17 cellular contexts compared by ENCODE assay signal in the genomic region with DNA sequence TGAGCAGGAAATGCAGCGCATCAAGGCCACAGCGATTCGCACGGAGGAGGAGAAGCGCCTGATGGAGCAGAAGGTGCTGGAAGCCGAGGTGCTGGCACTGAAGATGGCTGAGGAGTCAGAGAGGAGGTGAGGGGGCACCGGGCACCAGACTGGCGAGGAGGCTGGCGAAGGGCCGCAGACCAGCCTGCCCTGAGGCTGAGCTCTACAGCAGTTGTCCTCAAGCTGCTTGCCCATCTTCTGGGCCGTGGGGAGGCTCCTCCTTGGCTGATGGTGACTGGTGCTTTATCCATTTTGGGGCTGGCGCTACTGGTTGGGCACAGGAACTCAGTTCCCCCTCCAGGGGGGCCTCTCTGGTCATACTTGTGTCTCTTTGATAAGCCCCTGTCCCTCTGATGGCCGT. TPM values are rescaled to one million over a fixed set of nuclear protein-coding genes. Genes with fewer than 3 reads are reported as not detected.
DNase-seq lines count a peak whose midpoint lies in the region; TF ChIP-seq lines count a peak whose summit lies in the region.
"Had no signal": no experiment of that assay in that cellular context is flagged by ENCODE, and none has a peak within 500 bp of the region (broad histone marks: within the 10 kb centered on the region; RNA-seq: fewer than 3 reads in every experiment).

No MANE protein-coding gene starts in this region.

- H3K4me3 Mint-ChIP-seq in activated T-helper 1 cell treated with anti-CD3 and anti-CD28 coated beads, Interleukin-12 subunit alpha, Interleukin-12 subunit beta, Interleukin-2, Interleukin-4 antibody, amounts not matched to agents 30 ng/mL and 10 ng/mL and 1 ng/mL, durations not matched to agents 14 hours and 24 hours and 36 hours: no peak overlapping the region
- H3K4me3 Mint-ChIP-seq: CD4-positive, CD25-positive, alpha-beta regulatory T cell; CD8-positive, alpha-beta T cell; HFFc6 had no signal

- no peaks in the 10 kb centered on the region for H3K27me3 Mint-ChIP-seq in activated T-helper 1 cell treated with anti-CD3 and anti-CD28 coated beads, Interleukin-12 subunit alpha, Interleukin-12 subunit beta, Interleukin-2, Interleukin-4 antibody, amounts not matched to agents 30 ng/mL and 10 ng/mL and 1 ng/mL, durations not matched to agents 14 hours and 24 hours and 36 hours (ENCODE audit: insufficient read depth)
- H3K27me3 Mint-ChIP-seq: CD4-positive, CD25-positive, alpha-beta regulatory T cell had no signal

- no peak overlapping the region for H2AFZ ChIP-seq in smooth muscle cell (ENCODE audit: low read depth)

- H3K4me2 ChIP-seq in smooth muscle cell: no peak overlapping the region
- H3K4me2 ChIP-seq: BLaER1 had no signal

- DNase-seq in cardiac muscle cell (ENCODE audit: low read depth in 1 of 2, low spot score in 1 of 2) (no peak), right atrium auricular region (ENCODE audit: low spot score) (no peak), mesenteric fat pad (ENCODE audit: low spot score) (peak; percentile 67), smooth muscle cell (lab: John Stamatoyannopoulos, UW; ENCODE audit: unreplicated experiment) (no peak), NCI-H1092 treated with DMSO at 0.1 percent for 48 hours (lab: John Stamatoyannopoulos, UW) (no peak)
- no peak for DNase-seq in activated T-helper 1 cell treated with anti-CD3 and anti-CD28 coated beads, Interleukin-12 subunit alpha, Interleukin-12 subunit beta, Interleukin-2, Interleukin-4 antibody, amounts not matched to agents 30 ng/mL and 10 ng/mL and 1 ng/mL, durations not matched to agents 14 hours and 24 hours and 36 hours (ENCODE audit: low spot score)
- DNase-seq: Caco-2; CD4-positive, CD25-positive, alpha-beta regulatory T cell; CD8-positive, alpha-beta T cell; DMS153; DND-41; GOT3; HFFc6 had no signal

- H3K4me1 ChIP-seq in cardiac muscle cell (ENCODE audit: low read depth): no peaks in the 10 kb centered on the region
- no peaks in the 10 kb centered on the region for H3K4me1 ChIP-seq in right atrium auricular region
- no peaks in the 10 kb centered on the region for H3K4me1 ChIP-seq in smooth muscle cell (ENCODE audit: low read depth)
- H3K4me1 ChIP-seq: BLaER1, Caco-2, HAP-1 had no signal

- H4K20me1 ChIP-seq in smooth muscle cell (ENCODE audit: low read depth): no peaks in the 10 kb centered on the region
- H4K20me1 ChIP-seq: BLaER1 had no signal

- intact Hi-C loops in activated T-helper 1 cell treated with anti-CD3 and anti-CD28 coated beads, Interleukin-12 subunit alpha, Interleukin-12 subunit beta, Interleukin-2, Interleukin-4 antibody, amounts not matched to agents 30 ng/mL and 10 ng/mL and 1 ng/mL, durations not matched to agents 14 hours and 24 hours and 36 hours (cut with micrococcal nuclease): no loop called here

- H3K27ac ChIP-seq in cardiac muscle cell: peak overlapping the region; percentile 13
- H3K27ac ChIP-seq in right atrium auricular region: no peak overlapping the region
- no peak overlapping the region for H3K27ac ChIP-seq in smooth muscle cell (ENCODE audit: low read depth)
- H3K27ac ChIP-seq: BLaER1, C4-2B had no signal

- 97% methylated on average over 13 of the region's 13 CpGs for WGBS in smooth muscle cell (ENCODE audit: low lambda C conversion rate)

- no peaks in the 10 kb centered on the region for H3K79me2 ChIP-seq in smooth muscle cell (ENCODE audit: low read depth)

- no peaks in the 10 kb centered on the region for H3F3A ChIP-seq in smooth muscle cell (ENCODE audit: low read depth)

- no peaks in the 10 kb centered on the region for H3K27me3 ChIP-seq in cardiac muscle cell
- no peaks in the 10 kb centered on the region for H3K27me3 ChIP-seq in right atrium auricular region
- H3K27me3 ChIP-seq in smooth muscle cell (ENCODE audit: low read depth): no peaks in the 10 kb centered on the region
- H3K27me3 ChIP-seq: BLaER1 had no signal

- no peak overlapping the region for H3K9ac ChIP-seq in smooth muscle cell (ENCODE audit: low read depth)
- H3K9ac ChIP-seq: BLaER1 had no signal

- H3K4me1 Mint-ChIP-seq in activated T-helper 1 cell treated with anti-CD3 and anti-CD28 coated beads, Interleukin-12 subunit alpha, Interleukin-12 subunit beta, Interleukin-2, Interleukin-4 antibody, amounts not matched to agents 30 ng/mL and 10 ng/mL and 1 ng/mL, durations not matched to agents 14 hours and 24 hours and 36 hours (ENCODE audit: low read depth): no peaks in the 10 kb centered on the region
- H3K4me1 Mint-ChIP-seq: CD4-positive, CD25-positive, alpha-beta regulatory T cell had no signal

- H3K4me3 ChIP-seq in cardiac muscle cell: no peak overlapping the region
- no peak overlapping the region for H3K4me3 ChIP-seq in right atrium auricular region
- H3K4me3 ChIP-seq in smooth muscle cell: no peak overlapping the region
- H3K4me3 ChIP-seq: BLaER1, HAP-1 had no signal

- peak overlapping the region; percentile 23 for H3K27ac Mint-ChIP-seq in activated T-helper 1 cell treated with anti-CD3 and anti-CD28 coated beads, Interleukin-12 subunit alpha, Interleukin-12 subunit beta, Interleukin-2, Interleukin-4 antibody, amounts not matched to agents 30 ng/mL and 10 ng/mL and 1 ng/mL, durations not matched to agents 14 hours and 24 hours and 36 hours
- H3K27ac Mint-ChIP-seq: CD4-positive, CD25-positive, alpha-beta regulatory T cell; CD8-positive, alpha-beta T cell; HFFc6 had no signal

- H3K36me3 Mint-ChIP-seq in activated T-helper 1 cell treated with anti-CD3 and anti-CD28 coated beads, Interleukin-12 subunit alpha, Interleukin-12 subunit beta, Interleukin-2, Interleukin-4 antibody, amounts not matched to agents 30 ng/mL and 10 ng/mL and 1 ng/mL, durations not matched to agents 14 hours and 24 hours and 36 hours (ENCODE audit: low read depth): peaks cover 35% of the 10 kb centered on the region

- H3K36me3 ChIP-seq in cardiac muscle cell (peaks cover 28% of the 10 kb centered on the region), right atrium auricular region (peaks cover 90% of the 10 kb centered on the region), smooth muscle cell (ENCODE audit: low read depth) (peaks cover 9% of the 10 kb centered on the region)

- no peak for TF ChIP-seq CTCF in cardiac muscle cell (IDR thresholded peaks at IDR 0.05; ENCODE audit: low read depth, low read length)
- TF ChIP-seq CTCF in right atrium auricular region (IDR thresholded peaks at IDR 0.05): no peak
- TF ChIP-seq CTCF in smooth muscle cell (IDR thresholded peaks at IDR 0.05; ENCODE audit: borderline replicate concordance, insufficient read depth, poor library complexity, severe bottlenecking): no peak

- H3K9me3 ChIP-seq in cardiac muscle cell (ENCODE audit: low read depth) (no peaks in the 10 kb centered on the region), right atrium auricular region (no peaks in the 10 kb centered on the region), smooth muscle cell (replicated peaks; ENCODE audit: low read depth) (no peaks in the 10 kb centered on the region)
- H3K9me3 ChIP-seq: BLaER1, Caco-2, HAP-1 had no signal

- H3K9me3 Mint-ChIP-seq in activated T-helper 1 cell treated with anti-CD3 and anti-CD28 coated beads, Interleukin-12 subunit alpha, Interleukin-12 subunit beta, Interleukin-2, Interleukin-4 antibody, amounts not matched to agents 30 ng/mL and 10 ng/mL and 1 ng/mL, durations not matched to agents 14 hours and 24 hours and 36 hours: no peaks in the 10 kb centered on the region
- H3K9me3 Mint-ChIP-seq: CD4-positive, CD25-positive, alpha-beta regulatory T cell; CD8-positive, alpha-beta T cell; HFFc6 had no signal

RNA-seq across cellular contexts. Expression of a gene that starts 46.4 kb away (rescaled TPM):
- total RNA-seq in cardiac muscle cell: not detected in 2 replicates
- 0.11 and 0.26 TPM in 2 replicates for polyA plus RNA-seq in cardiac muscle cell
- not detected for total RNA-seq in right atrium auricular region
- not detected in 2 replicates for total RNA-seq in activated T-helper 1 cell treated with anti-CD3 and anti-CD28 coated beads, Interleukin-12 subunit alpha, Interleukin-12 subunit beta, Interleukin-2, Interleukin-4 antibody, amounts not matched to agents 30 ng/mL and 10 ng/mL and 1 ng/mL, durations not matched to agents 14 hours and 24 hours and 36 hours
- total RNA-seq in mesenteric fat pad: not detected
- total RNA-seq in smooth muscle cell: not detected in 2 replicates
- polyA plus RNA-seq in smooth muscle cell: 0.12 TPM in 1 of 2 replicates, not detected in the other
- total RNA-seq: A673, Caco-2, HFFc6 had no signal
